Comparison of ENCODE assay signal across 8 cellular contexts in the genomic region with DNA sequence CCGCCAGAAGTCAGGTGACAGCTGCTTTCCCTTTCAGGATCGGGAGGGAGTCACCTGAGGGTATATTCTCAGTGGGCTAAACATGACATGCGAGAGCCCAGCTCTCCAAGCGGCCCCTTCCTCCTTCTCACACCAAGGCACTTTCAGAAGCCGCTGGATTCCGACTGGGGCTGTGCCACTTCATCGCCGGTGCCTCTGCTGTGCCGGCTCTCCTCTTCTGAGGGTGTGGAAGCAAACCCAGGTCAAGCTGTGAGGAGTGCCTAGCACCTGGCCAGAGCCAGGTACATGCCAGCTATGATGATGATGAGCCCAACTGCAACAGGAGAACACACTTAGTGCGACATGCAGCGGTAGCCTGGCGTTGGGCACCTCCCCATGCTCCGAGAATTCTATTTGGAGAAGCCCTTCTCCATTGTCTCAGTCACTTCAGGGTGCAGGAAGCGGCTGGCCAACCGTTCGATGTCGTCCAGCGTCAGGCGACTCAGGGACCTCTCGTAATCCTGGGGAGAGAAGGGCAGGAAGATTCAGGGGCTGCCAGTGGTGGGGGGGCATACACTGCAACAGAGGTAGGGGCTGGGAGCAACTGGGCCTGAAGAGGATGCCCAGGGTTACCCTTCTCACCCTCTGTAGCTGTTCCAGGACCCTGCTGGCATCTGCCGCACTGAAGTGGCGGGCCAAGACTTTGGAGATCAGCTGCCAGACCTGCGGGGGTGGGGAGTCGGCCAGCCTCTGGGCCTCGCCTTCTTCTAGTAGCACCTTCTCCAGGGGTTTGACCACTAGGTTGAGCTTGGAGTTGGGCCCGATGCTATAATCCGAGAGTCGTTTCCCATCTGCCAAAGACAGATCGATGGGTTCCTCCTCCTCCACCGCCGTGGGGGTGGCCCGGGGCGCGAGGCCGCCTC. TPM values are rescaled to one million over a fixed set of nuclear protein-coding genes. Genes with fewer than 3 reads are reported as not detected.
A peak's percentile ranks its signal among the peaks of the same experiment; 100 is the strongest.
DNase-seq lines count a peak whose midpoint lies in the region; ATAC-seq and TF ChIP-seq lines count a peak whose summit lies in the region.

No MANE protein-coding gene starts in this region.

- TF ChIP-seq CTCF in RWPE1 (conservative IDR thresholded peaks at IDR 0.05; ENCODE audit: low read depth): no peak
- no peak for TF ChIP-seq CTCF in fibroblast of villous mesenchyme (IDR thresholded peaks at IDR 0.05; ENCODE audit: insufficient read depth, low read depth, low read length)
- no peak for TF ChIP-seq CTCF in gastrocnemius medialis (IDR thresholded peaks at IDR 0.05 in 4 of 5, conservative IDR thresholded peaks at IDR 0.05 in 1 of 5)

- H3K27ac ChIP-seq in GM23248 (no peak overlapping the region; the same call in 1 of the 2 replicates), RWPE1 (peak overlapping the region; percentile 84), gastrocnemius medialis (peak overlapping the region; percentile 81 to 91 (median 85))

- peak overlapping the region; percentile 68 for H3K4me2 ChIP-seq in GM23248 (ENCODE audit: unreplicated experiment)

- no peaks in the 10 kb centered on the region for H3K4me1 ChIP-seq in GM23248 (ENCODE audit: insufficient read depth)
- peaks cover 17 to 32% of the 10 kb centered on the region in 2 donors for H3K4me1 ChIP-seq in gastrocnemius medialis

- no peaks in the 10 kb centered on the region for H3K9me2 ChIP-seq in GM23248 (ENCODE audit: insufficient read depth)

- TF ChIP-seq POLR2A in gastrocnemius medialis (IDR thresholded peaks at IDR 0.05): no peak

- ATAC-seq in gastrocnemius medialis (peak in 1 of 2 donors; percentile 40), GM18519 (IDR thresholded peaks at IDR 0.05; ENCODE audit: low FRiP score, unreplicated experiment) (no peak)

- H3K36me3 ChIP-seq in GM23248 (ENCODE audit: low read depth) (no peaks in the 10 kb centered on the region), gastrocnemius medialis (no peaks in the 10 kb centered on the region)

- H3F3A ChIP-seq in GM23248 (ENCODE audit: insufficient read depth): no peaks in the 10 kb centered on the region

- H4K20me1 ChIP-seq in GM23248 (ENCODE audit: insufficient read depth): no peaks in the 10 kb centered on the region

- peak overlapping the region; percentile 78 for H3K4me3 ChIP-seq in GM23248
- H3K4me3 ChIP-seq in fibroblast of villous mesenchyme (ENCODE audit: low read depth, low read length): peak overlapping the region; percentile 62
- H3K4me3 ChIP-seq in gastrocnemius medialis: peak overlapping the region; percentile 55 to 67 (median 64)

- H2AFZ ChIP-seq in GM23248: peak overlapping the region; percentile 56; the same call in 1 of the 2 replicates

- in situ Hi-C loops in GM23248 (cut with MboI) (no loop called here), gastrocnemius medialis (cut with MboI; ENCODE audit: low sequenced_read_pairs in 4 of 4) (no loop called here)

- intact Hi-C loops in gastrocnemius medialis (cut with DNase I; ENCODE audit: low total_unique reads): loop anchor here (5.0 kb wide), 2 partner anchors 73 to 88 kb away; partner anchors contain the start of genes RPL10 and TAFAZZIN

- POLR2A ChIA-PET in RWPE1 (lab: Yijun Ruan, JAX; ENCODE audit: low non-redundant PET): interaction anchor here (0.6 kb wide), 2 partner anchors 31 to 50 kb away, joined by 3 to 5 read pairs; partner anchors contain the start of gene FAM3A

- DNase-seq in GM23248: no peak
- no peak for DNase-seq in RWPE1 (ENCODE audit: low spot score)
- DNase-seq in fibroblast of villous mesenchyme (ENCODE audit: low read depth): no peak
- peak in 1 of 2 donors; percentile 60 for DNase-seq in gastrocnemius medialis
- DNase-seq in mucosa of gallbladder (ENCODE audit: low spot score): no peak
- DNase-seq in NCI-H2196 (lab: John Stamatoyannopoulos, UW; ENCODE audit: unreplicated experiment): no peak
- no peak for DNase-seq in NCI-H146 (lab: John Stamatoyannopoulos, UW)

- no peaks in the 10 kb centered on the region for H3K9me3 ChIP-seq in GM23248 (ENCODE audit: low read depth)
- H3K9me3 ChIP-seq in gastrocnemius medialis: no peaks in the 10 kb centered on the region

- H3K27me3 ChIP-seq in GM23248 (replicated peaks; ENCODE audit: insufficient read depth): no peaks in the 10 kb centered on the region
- no peaks in the 10 kb centered on the region for H3K27me3 ChIP-seq in gastrocnemius medialis

- H3K9ac ChIP-seq in GM23248: peak overlapping the region; percentile 80

- CTCF ChIA-PET in RWPE1 (lab: Yijun Ruan, JAX): no interaction called here

- H3K79me2 ChIP-seq in GM23248 (ENCODE audit: insufficient read depth): peaks cover 27% of the 10 kb centered on the region

- 36 to 45% methylated on average over 23 to 27 of the region's 35 CpGs for WGBS in GM23248 (ENCODE audit: low coverage in 1 of 2, low lambda C conversion rate in 2 of 2, missing lambda C conversion rate in 2 of 2), 2 experiments

RNA-seq across cellular contexts. Expression of gene UBL4A, which starts 1.0 kb away (rescaled TPM):
- 36.8 and 53.0 TPM in 2 replicates for total RNA-seq in GM23248 (2014; rRNA removed; shearing (Covaris generic))
- polyA plus RNA-seq in GM23248 (2016; fragmentation: Nextera tagmentation; extraction: Ambion mirVana): 42.4 and 45.2 TPM in 2 replicates
- 31.9 and 32.0 TPM in 2 replicates for total RNA-seq in fibroblast of villous mesenchyme
- total RNA-seq in gastrocnemius medialis: 100 to 1,000 TPM in 1 of 4 donors, 10 to 100 TPM in 3; 54.6 to 116 (median 79.8) TPM
- total RNA-seq in mucosa of gallbladder: 38.2 TPM

RNA-seq across cellular contexts. Expression of gene SLC10A3, which starts 5.0 kb away (rescaled TPM):
- 48.3 and 61.0 TPM in 2 replicates for total RNA-seq in GM23248 (2014; rRNA removed; shearing (Covaris generic))
- polyA plus RNA-seq in GM23248 (2016; fragmentation: Nextera tagmentation; extraction: Ambion mirVana): 49.4 and 50.8 TPM in 2 replicates
- total RNA-seq in fibroblast of villous mesenchyme (27.7 and 31.5 TPM in 2 replicates), gastrocnemius medialis (10 to 100 TPM; 11.8 to 33.3 (median 21.0) TPM), mucosa of gallbladder (32.2 TPM)

RNA-seq across cellular contexts. Expression of gene LAGE3, which starts 6.3 kb away (rescaled TPM):
- 42.9 and 44.0 TPM in 2 replicates for total RNA-seq in GM23248 (2014; rRNA removed; shearing (Covaris generic))
- 49.2 and 49.7 TPM in 2 replicates for polyA plus RNA-seq in GM23248 (2016; fragmentation: Nextera tagmentation; extraction: Ambion mirVana)
- total RNA-seq in fibroblast of villous mesenchyme (12.6 and 15.5 TPM in 2 replicates), gastrocnemius medialis (10 to 100 TPM; 26.0 to 72.5 (median 29.3) TPM), mucosa of gallbladder (26.3 TPM)

RNA-seq across cellular contexts. Expression of gene PLXNA3, which starts 27.3 kb away (rescaled TPM):
- total RNA-seq in GM23248 (2014; rRNA removed; shearing (Covaris generic)): 25.9 and 30.7 TPM in 2 replicates
- polyA plus RNA-seq in GM23248 (2016; fragmentation: Nextera tagmentation; extraction: Ambion mirVana): 26.7 and 35.1 TPM in 2 replicates
- total RNA-seq in fibroblast of villous mesenchyme: 16.8 and 26.8 TPM in 2 replicates
- total RNA-seq in gastrocnemius medialis: 10 to 100 TPM in 1 of 4 donors, 1 to 10 TPM in 3; 1.2 to 10.7 (median 2.8) TPM
- 75.6 TPM for total RNA-seq in mucosa of gallbladder

RNA-seq across cellular contexts. Expression of gene FAM3A, which starts 30.6 kb away (rescaled TPM):
- total RNA-seq in GM23248 (2014; rRNA removed; shearing (Covaris generic)): 27.8 and 43.6 TPM in 2 replicates
- polyA plus RNA-seq in GM23248 (2016; fragmentation: Nextera tagmentation; extraction: Ambion mirVana): 35.2 and 35.7 TPM in 2 replicates
- 23.5 and 24.6 TPM in 2 replicates for total RNA-seq in fibroblast of villous mesenchyme
- total RNA-seq in gastrocnemius medialis: 10 to 100 TPM; 28.3 to 44.5 (median 37.8) TPM
- total RNA-seq in mucosa of gallbladder: 75.3 TPM
